ENCODE assay signal across 35 cellular contexts in genomic region chrX:154813801-154814200, GRCh38. TPM values are rescaled to one million over a fixed set of nuclear protein-coding genes. Genes with fewer than 3 reads are reported as not detected.
"Had no signal": no experiment of that assay in that cellular context is flagged by ENCODE, and none has a peak within 500 bp of the region (broad histone marks: within the 10 kb centered on the region; RNA-seq: fewer than 3 reads in every experiment).

No MANE protein-coding gene starts in this region.

- DNase-seq: colonic mucosa; cortex of kidney; effector CD8-positive, alpha-beta T cell; effector memory CD8-positive, alpha-beta T cell; endodermal cell; erythroblast; esophagus squamous epithelium; foreskin fibroblast; foreskin melanocyte; gastrocnemius medialis; glutamatergic neuron; head of caudate nucleus; heart right ventricle; hippocampal formation; islet precursor cell; kidney; kidney glomerular epithelial cell; left colon; left ventricle myocardium superior; lower lobe of right lung; mesenchymal stem cell; midbrain; naive thymus-derived CD4-positive, alpha-beta T cell; natural killer cell had no signal

- H3K27me3 Mint-ChIP-seq: dendritic cell treated with granulocyte-macrophage colony-stimulating factor and Interleukin-4, amounts not matched to agents 40 ng/mL and 50 ng/mL, for 4 days had no signal

- H3K27ac ChIP-seq: colonic mucosa, epithelial cell of prostate, esophagus squamous epithelium, gastrocnemius medialis, heart right ventricle, lower lobe of right lung had no signal

- H3K4me3 ChIP-seq: colonic mucosa, esophagus squamous epithelium, gastrocnemius medialis, heart right ventricle, lower lobe of right lung had no signal

- ATAC-seq: effector memory CD8-positive, alpha-beta T cell; esophagus mucosa; gastrocnemius medialis; heart right ventricle; left colon; left lobe of liver; left ventricle myocardium superior; lower lobe of right lung; naive thymus-derived CD4-positive, alpha-beta T cell; natural killer cell had no signal

- H3K9me3 ChIP-seq: colonic mucosa, esophagus squamous epithelium, gastrocnemius medialis, lower lobe of right lung had no signal

- H3K4me1 ChIP-seq: colonic mucosa, esophagus squamous epithelium, gastrocnemius medialis, heart right ventricle, lower lobe of right lung had no signal

- H3K4me3 Mint-ChIP-seq: dendritic cell treated with granulocyte-macrophage colony-stimulating factor and Interleukin-4, amounts not matched to agents 40 ng/mL and 50 ng/mL, for 4 days; effector memory CD8-positive, alpha-beta T cell; endodermal cell; naive thymus-derived CD4-positive, alpha-beta T cell; natural killer cell had no signal

- H3K36me3 Mint-ChIP-seq: naive thymus-derived CD4-positive, alpha-beta T cell; natural killer cell had no signal

- H3K27ac Mint-ChIP-seq: dendritic cell treated with granulocyte-macrophage colony-stimulating factor and Interleukin-4, amounts not matched to agents 40 ng/mL and 50 ng/mL, for 4 days; effector memory CD8-positive, alpha-beta T cell; endodermal cell; natural killer cell had no signal

- H3K36me3 ChIP-seq: colonic mucosa, esophagus squamous epithelium, gastrocnemius medialis, heart right ventricle, lower lobe of right lung had no signal

- H3K27me3 ChIP-seq: colonic mucosa, esophagus squamous epithelium, gastrocnemius medialis had no signal

- H3K9me3 Mint-ChIP-seq: effector memory CD8-positive, alpha-beta T cell; naive thymus-derived CD4-positive, alpha-beta T cell; natural killer cell had no signal

- FAIRE-seq: endometrium had no signal

- H3K4me1 Mint-ChIP-seq: endodermal cell had no signal

RNA-seq across cellular contexts. Expression of gene SMIM9, which starts 20.7 kb away (rescaled TPM):
- total RNA-seq: colonic mucosa; dermis microvascular lymphatic vessel endothelial cell; endodermal cell; esophagus mucosa; esophagus squamous epithelium; gastrocnemius medialis; glomerular endothelial cell; kidney; left colon; left lobe of liver; left ventricle myocardium superior; lower leg skin; lower lobe of right lung; lung microvascular endothelial cell; mononuclear cell; mucosa of gallbladder; naive thymus-derived CD4-positive, alpha-beta T cell; natural killer cell had no signal
- polyA plus RNA-seq: heart right ventricle; naive thymus-derived CD4-positive, alpha-beta T cell had no signal
